Comparison of ENCODE assay signal across 20 cellular contexts in genomic region chr17:56966277-56966676, GRCh38. TPM values are rescaled to one million over a fixed set of nuclear protein-coding genes. Genes with fewer than 3 reads are reported as not detected.
DNase-seq lines count a peak whose midpoint lies in the region; ATAC-seq and TF ChIP-seq lines count a peak whose summit lies in the region.
"Had no signal": no experiment of that assay in that cellular context is flagged by ENCODE, and none has a peak within 500 bp of the region (broad histone marks: within the 10 kb centered on the region; RNA-seq: fewer than 3 reads in every experiment).

No MANE protein-coding gene starts in this region.

- no peaks in the 10 kb centered on the region for H3K9me3 ChIP-seq in adipocyte (ENCODE audit: control insufficient read depth, low read length)
- H3K9me3 ChIP-seq in left lung, result no peaks in the 10 kb centered on the region
- H3K9me3 ChIP-seq: testis had no signal

- H3K27me3 ChIP-seq in adipocyte (replicated peaks; ENCODE audit: control insufficient read depth, insufficient read depth, low read length) (no peaks in the 10 kb centered on the region), left lung (no peaks in the 10 kb centered on the region), dorsolateral prefrontal cortex (no peaks in the 10 kb centered on the region)
- H3K27me3 ChIP-seq: testis had no signal

- no peaks in the 10 kb centered on the region for H3K4me1 ChIP-seq in adipocyte (ENCODE audit: control insufficient read depth, insufficient read depth, low read length)
- no peaks in the 10 kb centered on the region for H3K4me1 ChIP-seq in left lung

- H3K27ac ChIP-seq in left lung (no peak overlapping the region), dorsolateral prefrontal cortex (no peak overlapping the region)
- H3K27ac ChIP-seq: testis had no signal

- intact Hi-C loops in left lung (cut with DNase I), result no loop called here
- intact Hi-C loops in dorsolateral prefrontal cortex (cut with DNase I), result no loop called here

- ATAC-seq in left lung, result no peak
- ATAC-seq: activated T-helper 17 cell treated with anti-CD3 and anti-CD28 coated beads, Interleukin-2, amount 50 U/mL, for 72 hours; natural killer cell treated with Interleukin-12 subunit alpha and Interleukin-12 subunit beta and Interleukin-15 and Interleukin-18, amount 100 ng/mL, for 72 hours; stimulated activated effector memory CD8-positive, alpha-beta T cell treated with anti-CD3 and anti-CD28 coated beads, Interleukin-12 subunit alpha, Interleukin-12 subunit beta, amount 100 ng/mL, for 72 hours; T-cell had no signal

- DNase-seq in DMS153 treated with DMSO at 0.1 percent for 48 hours (lab: John Stamatoyannopoulos, UW; ENCODE audit: unreplicated experiment) (peak; percentile 50), NCI-H146 (lab: John Stamatoyannopoulos, UW) (peak; percentile 78), NCI-H345 treated with DMSO at 0.1 percent for 48 hours (lab: John Stamatoyannopoulos, UW; ENCODE audit: unreplicated experiment) (peak; percentile 98), adipocyte (ENCODE audit: low read depth) (peak; percentile 10), left lung (no peak), dorsolateral prefrontal cortex (no peak), NOMO-1 treated with DMSO at 0.1 percent for 48 hours (lab: John Stamatoyannopoulos, UW; ENCODE audit: unreplicated experiment) (no peak), NCI-H82 treated with DMSO at 0.1 percent for 48 hours (lab: John Stamatoyannopoulos, UW; ENCODE audit: unreplicated experiment) (no peak)
- DNase-seq: activated CD4-positive, alpha-beta T cell treated with anti-CD3 and anti-CD28 coated beads, Interleukin-2, amount 10 ng/mL, durations not matched to agents 24 days and 14 days; activated naive CD8-positive, alpha-beta T cell treated with anti-CD3 and anti-CD28 coated beads for 36 hours; glutamatergic neuron; HCEC 1CT; Kasumi-1; posterior cingulate gyrus; SHP77; T-cell; testis had no signal

- H3K36me3 ChIP-seq in adipocyte (ENCODE audit: control insufficient read depth, insufficient read depth, low read length, severe bottlenecking) (no peaks in the 10 kb centered on the region), left lung (no peaks in the 10 kb centered on the region)

- H3K4me3 ChIP-seq in adipocyte (ENCODE audit: low read length), result no peak overlapping the region
- H3K4me3 ChIP-seq in left lung, result no peak overlapping the region
- no peak overlapping the region for H3K4me3 ChIP-seq in dorsolateral prefrontal cortex
- H3K4me3 ChIP-seq: testis had no signal

- TF ChIP-seq CTCF in left lung (IDR thresholded peaks at IDR 0.05) (no peak), dorsolateral prefrontal cortex (IDR thresholded peaks at IDR 0.05 in 54 of 56, conservative IDR thresholded peaks at IDR 0.05 in 2 of 56; ENCODE audit: low read depth in 1 of 56, partially characterized antibody in 56 of 56) (no peak)

- H3K9ac ChIP-seq in adipocyte (ENCODE audit: low read length), result no peak overlapping the region

RNA-seq across cellular contexts. Expression of gene COIL, which starts 5.4 kb away (rescaled TPM):
- total RNA-seq in left lung, result 10 to 100 TPM; 10.9 to 12.3 TPM
- total RNA-seq in dorsolateral prefrontal cortex, result 10 to 100 TPM in 116 of 120 experiments, 1 to 10 TPM in 4; 7.0 to 17.4 (median 13.3) TPM

RNA-seq across cellular contexts. Expression of gene SCPEP1, which starts 11.7 kb away (rescaled TPM):
- 100 to 1,000 TPM; 117 to 120 TPM for total RNA-seq in left lung
- 100 to 1,000 TPM in 4 of 120 experiments, 10 to 100 TPM in 116; 26.5 to 108 (median 65.4) TPM for total RNA-seq in dorsolateral prefrontal cortex

RNA-seq across cellular contexts. Expression of gene TRIM25, which starts 52.4 kb away (rescaled TPM):
- total RNA-seq in left lung, result 100 to 1,000 TPM in 1 of 2 donors, 10 to 100 TPM in 1; 71.4 to 127 TPM
- total RNA-seq in dorsolateral prefrontal cortex, result 10 to 100 TPM; 10.8 to 56.1 (median 28.9) TPM

Comparison
In these comparisons a context has a peak if more than half of its experiments do, and no peak if none do; other contexts are left out.
1. DNase-seq: peak in DMS153 treated with DMSO at 0.1 percent for 48 hours (single experiment), NCI-H146 (single experiment), NCI-H345 treated with DMSO at 0.1 percent for 48 hours (single experiment) and adipocyte (single experiment); none in left lung (0 of 2), dorsolateral prefrontal cortex (0 of 10), NOMO-1 treated with DMSO at 0.1 percent for 48 hours (single experiment) and NCI-H82 treated with DMSO at 0.1 percent for 48 hours (single experiment).